In genomic region chr5:177171961-177172360, GRCh38 we compare ENCODE assay signal across 1 cellular context.
TF ChIP-seq lines count a peak whose summit lies in the region.

No MANE protein-coding gene starts in this region.

TF ChIP-seq in WTC11, 78 proteins besides CTCF, POLR2A, EP300 and RAD21 (continued from another document):
- TF ChIP-seq ARID4B (CRISPR knock-in tag; IDR thresholded peaks at IDR 0.05; ENCODE audit: borderline replicate concordance), result no peak
- no peak for TF ChIP-seq ETV6 (CRISPR knock-in tag; IDR thresholded peaks at IDR 0.05)
- TF ChIP-seq IRF2 (CRISPR knock-in tag; IDR thresholded peaks at IDR 0.05; ENCODE audit: borderline replicate concordance, low read depth), result no peak
- no peak for TF ChIP-seq FOXP1 (CRISPR knock-in tag; IDR thresholded peaks at IDR 0.05; ENCODE audit: borderline replicate concordance)
- TF ChIP-seq PRDM15 (CRISPR knock-in tag; IDR thresholded peaks at IDR 0.05), result no peak
- TF ChIP-seq NFE2L1 (CRISPR knock-in tag; IDR thresholded peaks at IDR 0.05), result no peak
- TF ChIP-seq ZNF317 (CRISPR knock-in tag; IDR thresholded peaks at IDR 0.05; ENCODE audit: borderline replicate concordance, low read depth), result no peak
- TF ChIP-seq ZNF416 (CRISPR knock-in tag; IDR thresholded peaks at IDR 0.05), result no peak
- no peak for TF ChIP-seq JAZF1 (CRISPR knock-in tag; IDR thresholded peaks at IDR 0.05)
